ENCODE assay signal across 9 cellular contexts in the genomic region with DNA sequence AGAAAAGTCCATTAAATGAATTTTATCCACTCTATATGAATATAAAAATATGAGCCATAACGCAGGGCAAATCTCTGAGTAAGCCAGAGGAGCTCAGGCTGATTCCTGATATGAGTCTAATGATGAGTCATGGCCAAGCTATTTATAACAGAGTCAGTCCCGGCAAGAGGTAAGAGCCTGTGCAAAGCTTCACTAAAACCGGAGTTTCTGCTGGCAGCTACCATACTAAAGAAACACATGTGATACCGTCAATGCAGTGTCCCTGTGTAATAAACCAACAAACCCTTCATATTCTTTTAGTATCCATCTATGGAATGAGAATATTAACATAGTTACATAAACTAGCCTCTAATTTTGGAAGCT.
A peak's percentile ranks its signal among the peaks of the same experiment; 100 is the strongest.
DNase-seq lines count a peak whose midpoint lies in the region; ATAC-seq and TF ChIP-seq lines count a peak whose summit lies in the region.
"Had no signal": no experiment of that assay in that cellular context is flagged by ENCODE, and none has a peak within 500 bp of the region (broad histone marks: within the 10 kb centered on the region; RNA-seq: fewer than 3 reads in every experiment).

No MANE protein-coding gene starts in this region.

- no peaks in the 10 kb centered on the region for H4K20me1 ChIP-seq in PC-3 (ENCODE audit: low read length)

- peaks cover 7% of the 10 kb centered on the region for H3F3A ChIP-seq in PC-3 (ENCODE audit: low read length, unreplicated experiment)

- no peaks in the 10 kb centered on the region for H3K36me3 ChIP-seq in cardiac muscle cell
- H3K36me3 ChIP-seq in right atrium auricular region, result no peaks in the 10 kb centered on the region
- no peaks in the 10 kb centered on the region for H3K36me3 ChIP-seq in PC-3 (ENCODE audit: low read depth, low read length)

- POLR2A ChIA-PET in PC-3 (lab: Charles Lee; ENCODE audit: unreplicated experiment), result interaction anchor here (0.6 kb wide), 1 partner anchor 494 kb away, joined by 3 read pairs; no protein-coding TSS in a partner anchor

- H3K4me3 ChIP-seq in cardiac muscle cell (no peak overlapping the region), right atrium auricular region (no peak overlapping the region), PC-3 (ENCODE audit: low read length) (peak overlapping the region; percentile 61), fibroblast of mammary gland (ENCODE audit: control insufficient read depth, low read depth, low read length) (no peak overlapping the region)

- H3K9ac ChIP-seq in PC-3 (ENCODE audit: low read length), result peak overlapping the region; percentile 68

- H3K79me2 ChIP-seq in PC-3 (ENCODE audit: low read length), result no peaks in the 10 kb centered on the region

- H3K4me1 ChIP-seq in cardiac muscle cell (ENCODE audit: low read depth), result peaks cover 5% of the 10 kb centered on the region
- peaks cover 0 to 3% of the 10 kb centered on the region in 2 donors for H3K4me1 ChIP-seq in right atrium auricular region
- H3K4me1 ChIP-seq in PC-3 (ENCODE audit: insufficient read depth, low read length), result peaks cover 40% of the 10 kb centered on the region

- no peaks in the 10 kb centered on the region for H3K9me3 ChIP-seq in cardiac muscle cell (ENCODE audit: low read depth)
- no peaks in the 10 kb centered on the region for H3K9me3 ChIP-seq in right atrium auricular region
- no peaks in the 10 kb centered on the region for H3K9me3 ChIP-seq in PC-3 (ENCODE audit: low read length)

- CTCF ChIA-PET in PC-3 (lab: Charles Lee), result no interaction called here

- H2AFZ ChIP-seq in PC-3 (ENCODE audit: low read length), result peak overlapping the region; percentile 27

- peak; percentile 97 for ATAC-seq in HG02885 (IDR thresholded peaks at IDR 0.05; ENCODE audit: poor library complexity, unreplicated experiment)
- peak; percentile 94 for ATAC-seq in PC-3

- no TSS peak for BruUV-seq in PC-3 (replicated peaks; lab: Mats Ljungman, UMichigan)

- intact Hi-C loops in PC-3 (cut with micrococcal nuclease), result loop anchor here (2.0 kb wide), 1 partner anchor 27 kb away; no protein-coding TSS in a partner anchor

- H3K9me2 ChIP-seq in PC-3 (replicated peaks; ENCODE audit: low read length), result no peaks in the 10 kb centered on the region

- H3K27me3 ChIP-seq in cardiac muscle cell, result no peaks in the 10 kb centered on the region
- H3K27me3 ChIP-seq in right atrium auricular region, result no peaks in the 10 kb centered on the region
- H3K27me3 ChIP-seq in PC-3 (ENCODE audit: low read length), result no peaks in the 10 kb centered on the region

- H3K27ac ChIP-seq in cardiac muscle cell (no peak overlapping the region), right atrium auricular region (no peak overlapping the region), PC-3 (ENCODE audit: low read length) (peak overlapping the region; percentile 97)

- H3K4me2 ChIP-seq in PC-3 (ENCODE audit: low read length), result peak overlapping the region; percentile 87

- peak; percentile 65 to 71 for DNase-seq in cardiac muscle cell (ENCODE audit: low read depth in 1 of 2, low spot score in 1 of 2)
- DNase-seq in right atrium auricular region (ENCODE audit: low spot score), result no peak
- peak; percentile 95 for DNase-seq in PC-3
- peak; percentile 85 for DNase-seq in fibroblast of mammary gland (ENCODE audit: low read depth)
- peak; percentile 36 for DNase-seq in smooth muscle cell of the brain vasculature (ENCODE audit: low read depth, low spot score)
- DNase-seq in GM19240 (ENCODE audit: insufficient read length, low spot score), result no peak
- DNase-seq in NCI-H526 (lab: John Stamatoyannopoulos, UW), result no peak
- DNase-seq: stimulated activated naive B cell treated with anti-CD40 and anti-IgM and Interleukin-4, amounts not matched to agents 10 μg/mL and 1 μg/mL and 100 μg/mL, for 72 hours had no signal

- TF ChIP-seq CTCF in cardiac muscle cell (IDR thresholded peaks at IDR 0.05; ENCODE audit: low read depth, low read length), result no peak
- no peak for TF ChIP-seq CTCF in right atrium auricular region (IDR thresholded peaks at IDR 0.05)
- no peak for TF ChIP-seq CTCF in PC-3 (conservative IDR thresholded peaks at IDR 0.05; ENCODE audit: low read depth, low read length)
- no peak for TF ChIP-seq CTCF in fibroblast of mammary gland (conservative IDR thresholded peaks at IDR 0.05; ENCODE audit: control insufficient read depth, insufficient read depth, low read depth, low read length)

Comparison
In these comparisons a context has a peak if more than half of its experiments do, and no peak if none do; other contexts are left out.
1. DNase-seq: peak in cardiac muscle cell (2 of 2), PC-3 (single experiment), fibroblast of mammary gland (single experiment) and smooth muscle cell of the brain vasculature (single experiment); none in right atrium auricular region (single experiment), GM19240 (single experiment) and NCI-H526 (0 of 2).